In genomic region chr6:157249756-157250155, GRCh38 we compare ENCODE assay signal across 13 cellular contexts.
"Had no signal": no experiment of that assay in that cellular context is flagged by ENCODE, and none has a peak within 500 bp of the region (broad histone marks: within the 10 kb centered on the region; RNA-seq: fewer than 3 reads in every experiment).

No MANE protein-coding gene starts in this region.

- DNase-seq: hippocampal formation; kidney glomerular epithelial cell; left colon; left lung; lower lobe of right lung; mammary epithelial cell; mesenchymal stem cell; naive thymus-derived CD8-positive, alpha-beta T cell; retina; right cardiac atrium; stimulated activated CD4-positive, alpha-beta T cell treated with anti-CD3 and anti-CD28 coated beads, Interleukin-4, amount 100 ng/mL, for 24 hours; stimulated activated naive CD4-positive, alpha-beta T cell; uterus had no signal
